In genomic region chrX:145099204-145099603, GRCh38 we compare ENCODE assay signal across 7 cellular contexts.
"Had no signal": no experiment of that assay in that cellular context is flagged by ENCODE, and none has a peak within 500 bp of the region (broad histone marks: within the 10 kb centered on the region; RNA-seq: fewer than 3 reads in every experiment).

No MANE protein-coding gene starts in this region.

- H3K27ac ChIP-seq: HL-60 had no signal

- H3K4me2 ChIP-seq: GM23338 had no signal

- H3K4me3 Mint-ChIP-seq: GM23338, H9 had no signal

- H3K4me1 Mint-ChIP-seq: GM23338 had no signal

- H3K4me3 ChIP-seq: GM23338, K562 had no signal

- ATAC-seq: GM23338, K562 had no signal

- H3K27ac Mint-ChIP-seq: GM23338, H9 had no signal

- H2AFZ ChIP-seq: GM23338 had no signal

- DNase-seq: H9, HCEC 1CT, IMR-90, KG1 had no signal
